In the genomic region with DNA sequence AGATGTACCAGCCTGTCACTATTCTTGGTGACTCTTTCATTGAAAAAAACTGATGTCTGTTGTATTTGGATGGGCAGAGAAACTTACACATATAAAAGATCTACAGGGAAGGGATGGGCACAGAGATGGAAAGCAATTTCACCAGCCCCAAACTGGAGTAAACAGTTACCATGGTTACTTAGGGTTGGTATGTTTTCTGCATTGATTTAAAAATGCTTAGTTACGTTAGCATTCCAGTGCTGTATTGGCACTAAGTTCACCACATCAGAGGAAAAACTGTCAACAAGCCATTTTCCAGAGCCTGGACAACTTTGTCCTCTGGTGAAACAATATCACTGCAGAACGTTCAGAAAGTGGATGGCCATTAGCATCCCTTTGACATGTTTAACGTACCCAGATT, we compare ENCODE assay signal across 1 cellular context.
A peak's percentile ranks its signal among the peaks of the same experiment; 100 is the strongest.
TF ChIP-seq lines count a peak whose summit lies in the region.

No MANE protein-coding gene starts in this region.

TF ChIP-seq in HepG2, 621 proteins besides CTCF, POLR2A, EP300 and RAD21 (continued from another document and continues in another):
- no peak for TF ChIP-seq POLR2AphosphoS2 (IDR thresholded peaks at IDR 0.05; ENCODE audit: low read depth, low read length)
- peak; percentile 18; the same call in 1 of the 2 replicates for TF ChIP-seq RFX5 (IDR thresholded peaks at IDR 0.05; ENCODE audit: low read depth, low read length)
- no peak for TF ChIP-seq ZZZ3 (CRISPR knock-in tag; IDR thresholded peaks at IDR 0.05; ENCODE audit: borderline replicate concordance)
- TF ChIP-seq, protein P1, sequence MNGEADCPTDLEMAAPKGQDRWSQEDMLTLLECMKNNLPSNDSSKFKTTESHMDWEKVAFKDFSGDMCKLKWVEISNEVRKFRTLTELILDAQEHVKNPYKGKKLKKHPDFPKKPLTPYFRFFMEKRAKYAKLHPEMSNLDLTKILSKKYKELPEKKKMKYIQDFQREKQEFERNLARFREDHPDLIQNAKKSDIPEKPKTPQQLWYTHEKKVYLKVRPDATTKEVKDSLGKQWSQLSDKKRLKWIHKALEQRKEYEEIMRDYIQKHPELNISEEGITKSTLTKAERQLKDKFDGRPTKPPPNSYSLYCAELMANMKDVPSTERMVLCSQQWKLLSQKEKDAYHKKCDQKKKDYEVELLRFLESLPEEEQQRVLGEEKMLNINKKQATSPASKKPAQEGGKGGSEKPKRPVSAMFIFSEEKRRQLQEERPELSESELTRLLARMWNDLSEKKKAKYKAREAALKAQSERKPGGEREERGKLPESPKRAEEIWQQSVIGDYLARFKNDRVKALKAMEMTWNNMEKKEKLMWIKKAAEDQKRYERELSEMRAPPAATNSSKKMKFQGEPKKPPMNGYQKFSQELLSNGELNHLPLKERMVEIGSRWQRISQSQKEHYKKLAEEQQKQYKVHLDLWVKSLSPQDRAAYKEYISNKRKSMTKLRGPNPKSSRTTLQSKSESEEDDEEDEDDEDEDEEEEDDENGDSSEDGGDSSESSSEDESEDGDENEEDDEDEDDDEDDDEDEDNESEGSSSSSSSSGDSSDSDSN (CRISPR knock-in tag; IDR thresholded peaks at IDR 0.05) = no peak
- no peak for TF ChIP-seq NR1H2 (CRISPR knock-in tag; IDR thresholded peaks at IDR 0.05; ENCODE audit: borderline replicate concordance, low read depth)
- TF ChIP-seq MYNN (CRISPR knock-in tag; IDR thresholded peaks at IDR 0.05; ENCODE audit: low read depth) = no peak
- TF ChIP-seq, protein P2, sequence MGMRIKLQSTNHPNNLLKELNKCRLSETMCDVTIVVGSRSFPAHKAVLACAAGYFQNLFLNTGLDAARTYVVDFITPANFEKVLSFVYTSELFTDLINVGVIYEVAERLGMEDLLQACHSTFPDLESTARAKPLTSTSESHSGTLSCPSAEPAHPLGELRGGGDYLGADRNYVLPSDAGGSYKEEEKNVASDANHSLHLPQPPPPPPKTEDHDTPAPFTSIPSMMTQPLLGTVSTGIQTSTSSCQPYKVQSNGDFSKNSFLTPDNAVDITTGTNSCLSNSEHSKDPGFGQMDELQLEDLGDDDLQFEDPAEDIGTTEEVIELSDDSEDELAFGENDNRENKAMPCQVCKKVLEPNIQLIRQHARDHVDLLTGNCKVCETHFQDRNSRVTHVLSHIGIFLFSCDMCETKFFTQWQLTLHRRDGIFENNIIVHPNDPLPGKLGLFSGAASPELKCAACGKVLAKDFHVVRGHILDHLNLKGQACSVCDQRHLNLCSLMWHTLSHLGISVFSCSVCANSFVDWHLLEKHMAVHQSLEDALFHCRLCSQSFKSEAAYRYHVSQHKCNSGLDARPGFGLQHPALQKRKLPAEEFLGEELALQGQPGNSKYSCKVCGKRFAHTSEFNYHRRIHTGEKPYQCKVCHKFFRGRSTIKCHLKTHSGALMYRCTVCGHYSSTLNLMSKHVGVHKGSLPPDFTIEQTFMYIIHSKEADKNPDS (CRISPR knock-in tag; IDR thresholded peaks at IDR 0.05) = no peak
- TF ChIP-seq ZFP36L2 (CRISPR knock-in tag; IDR thresholded peaks at IDR 0.05) = no peak
- no peak for TF ChIP-seq ZNF577 (CRISPR knock-in tag; IDR thresholded peaks at IDR 0.05; ENCODE audit: borderline replicate concordance, low read depth)
- no peak for TF ChIP-seq ZNF101 (CRISPR knock-in tag; IDR thresholded peaks at IDR 0.05; ENCODE audit: borderline replicate concordance, low read depth)
- no peak for TF ChIP-seq HDAC1 (CRISPR knock-in tag; IDR thresholded peaks at IDR 0.05)
- TF ChIP-seq ZNF17 (CRISPR knock-in tag; IDR thresholded peaks at IDR 0.05) = no peak
- TF ChIP-seq ZNF773 (CRISPR knock-in tag; IDR thresholded peaks at IDR 0.05; ENCODE audit: borderline replicate concordance) = no peak
- no peak for TF ChIP-seq MZF1 (CRISPR knock-in tag; IDR thresholded peaks at IDR 0.05; ENCODE audit: borderline replicate concordance)
- peak; percentile 80 for TF ChIP-seq RFX1 (IDR thresholded peaks at IDR 0.05)
- TF ChIP-seq TCF7L2 (IDR thresholded peaks at IDR 0.05; ENCODE audit: low read depth, low read length) = no peak
- no peak for TF ChIP-seq KLF11 (CRISPR knock-in tag; IDR thresholded peaks at IDR 0.05)
- no peak for TF ChIP-seq SNAPC2 (CRISPR knock-in tag; IDR thresholded peaks at IDR 0.05)
- TF ChIP-seq TOE1 (CRISPR knock-in tag; IDR thresholded peaks at IDR 0.05) = no peak
- TF ChIP-seq ZNF761 (CRISPR knock-in tag; conservative IDR thresholded peaks at IDR 0.05) = no peak
- no peak for TF ChIP-seq ZNF598 (CRISPR knock-in tag; IDR thresholded peaks at IDR 0.05; ENCODE audit: borderline replicate concordance)
- no peak for TF ChIP-seq CC2D1A (CRISPR knock-in tag; IDR thresholded peaks at IDR 0.05)
- TF ChIP-seq HOXA7 (CRISPR knock-in tag; IDR thresholded peaks at IDR 0.05) = no peak
- no peak for TF ChIP-seq CCAR2 (optimal IDR thresholded peaks at IDR 0.05; ENCODE audit: low read depth, low read length)
- TF ChIP-seq TFDP2 (CRISPR knock-in tag; IDR thresholded peaks at IDR 0.05) = no peak
- TF ChIP-seq ZNF333 (CRISPR knock-in tag; IDR thresholded peaks at IDR 0.05; ENCODE audit: borderline replicate concordance) = no peak
- TF ChIP-seq ZIK1 (CRISPR knock-in tag; IDR thresholded peaks at IDR 0.05; ENCODE audit: borderline replicate concordance, low read depth) = no peak
- TF ChIP-seq, protein P3, sequence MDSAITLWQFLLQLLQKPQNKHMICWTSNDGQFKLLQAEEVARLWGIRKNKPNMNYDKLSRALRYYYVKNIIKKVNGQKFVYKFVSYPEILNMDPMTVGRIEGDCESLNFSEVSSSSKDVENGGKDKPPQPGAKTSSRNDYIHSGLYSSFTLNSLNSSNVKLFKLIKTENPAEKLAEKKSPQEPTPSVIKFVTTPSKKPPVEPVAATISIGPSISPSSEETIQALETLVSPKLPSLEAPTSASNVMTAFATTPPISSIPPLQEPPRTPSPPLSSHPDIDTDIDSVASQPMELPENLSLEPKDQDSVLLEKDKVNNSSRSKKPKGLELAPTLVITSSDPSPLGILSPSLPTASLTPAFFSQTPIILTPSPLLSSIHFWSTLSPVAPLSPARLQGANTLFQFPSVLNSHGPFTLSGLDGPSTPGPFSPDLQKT (CRISPR knock-in tag; IDR thresholded peaks at IDR 0.05; ENCODE audit: borderline replicate concordance) = no peak
- no peak for TF ChIP-seq ZMYM3 (CRISPR knock-in tag; IDR thresholded peaks at IDR 0.05)
- TF ChIP-seq, protein P4, sequence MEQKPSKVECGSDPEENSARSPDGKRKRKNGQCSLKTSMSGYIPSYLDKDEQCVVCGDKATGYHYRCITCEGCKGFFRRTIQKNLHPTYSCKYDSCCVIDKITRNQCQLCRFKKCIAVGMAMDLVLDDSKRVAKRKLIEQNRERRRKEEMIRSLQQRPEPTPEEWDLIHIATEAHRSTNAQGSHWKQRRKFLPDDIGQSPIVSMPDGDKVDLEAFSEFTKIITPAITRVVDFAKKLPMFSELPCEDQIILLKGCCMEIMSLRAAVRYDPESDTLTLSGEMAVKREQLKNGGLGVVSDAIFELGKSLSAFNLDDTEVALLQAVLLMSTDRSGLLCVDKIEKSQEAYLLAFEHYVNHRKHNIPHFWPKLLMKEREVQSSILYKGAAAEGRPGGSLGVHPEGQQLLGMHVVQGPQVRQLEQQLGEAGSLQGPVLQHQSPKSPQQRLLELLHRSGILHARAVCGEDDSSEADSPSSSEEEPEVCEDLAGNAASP (CRISPR knock-in tag; IDR thresholded peaks at IDR 0.05; ENCODE audit: borderline replicate concordance) = no peak
- no peak for TF ChIP-seq ZFAT (CRISPR knock-in tag; conservative IDR thresholded peaks at IDR 0.05)
- TF ChIP-seq MED8 (CRISPR knock-in tag; IDR thresholded peaks at IDR 0.05; ENCODE audit: insufficient replicate concordance) = no peak
- no peak for TF ChIP-seq BRCA1 (CRISPR knock-in tag; IDR thresholded peaks at IDR 0.05)
- TF ChIP-seq WIZ (CRISPR knock-in tag; IDR thresholded peaks at IDR 0.05) = no peak
- no peak for TF ChIP-seq ZNF557 (CRISPR knock-in tag; IDR thresholded peaks at IDR 0.05)
- TF ChIP-seq, protein P5, sequence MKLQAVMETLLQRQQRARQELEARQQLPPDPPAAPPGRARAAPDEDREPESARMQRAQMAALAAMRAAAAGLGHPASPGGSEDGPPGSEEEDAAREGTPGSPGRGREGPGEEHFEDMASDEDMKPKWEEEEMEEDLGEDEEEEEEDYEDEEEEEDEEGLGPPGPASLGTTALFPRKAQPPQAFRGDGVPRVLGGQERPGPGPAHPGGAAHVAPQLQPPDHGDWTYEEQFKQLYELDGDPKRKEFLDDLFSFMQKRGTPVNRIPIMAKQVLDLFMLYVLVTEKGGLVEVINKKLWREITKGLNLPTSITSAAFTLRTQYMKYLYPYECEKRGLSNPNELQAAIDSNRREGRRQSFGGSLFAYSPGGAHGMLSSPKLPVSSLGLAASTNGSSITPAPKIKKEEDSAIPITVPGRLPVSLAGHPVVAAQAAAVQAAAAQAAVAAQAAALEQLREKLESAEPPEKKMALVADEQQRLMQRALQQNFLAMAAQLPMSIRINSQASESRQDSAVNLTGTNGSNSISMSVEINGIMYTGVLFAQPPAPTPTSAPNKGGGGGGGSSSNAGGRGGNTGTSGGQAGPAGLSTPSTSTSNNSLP (IDR thresholded peaks at IDR 0.05; ENCODE audit: low read depth, low read length) = 0 out of 2 replicates have a peak, but pooled peaks have one; percentile 25
- no peak for TF ChIP-seq ZNF782 (CRISPR knock-in tag; IDR thresholded peaks at IDR 0.05; ENCODE audit: borderline replicate concordance)
- TF ChIP-seq HMGXB3 (CRISPR knock-in tag; IDR thresholded peaks at IDR 0.05; ENCODE audit: borderline replicate concordance) = no peak
- TF ChIP-seq MAFK (conservative IDR thresholded peaks at IDR 0.05 in 1 of 2, IDR thresholded peaks at IDR 0.05 in 1 of 2; ENCODE audit: low read length in 2 of 2) = peak; percentile 30 to 55; a peak in 2 of 4 replicates
- TF ChIP-seq IRX3 (CRISPR knock-in tag; IDR thresholded peaks at IDR 0.05; ENCODE audit: borderline replicate concordance, low read depth) = no peak
- TF ChIP-seq MAZ (IDR thresholded peaks at IDR 0.05; ENCODE audit: borderline replicate concordance, low read depth, low read length) = no peak
- TF ChIP-seq MAZ (CRISPR knock-in tag; IDR thresholded peaks at IDR 0.05; ENCODE audit: low read depth) = no peak
- no peak for TF ChIP-seq TP53 (CRISPR knock-in tag; conservative IDR thresholded peaks at IDR 0.05)
- no peak for TF ChIP-seq ZNF619 (CRISPR knock-in tag; IDR thresholded peaks at IDR 0.05)
- TF ChIP-seq ZNF432 (CRISPR knock-in tag; IDR thresholded peaks at IDR 0.05; ENCODE audit: borderline replicate concordance) = no peak
- TF ChIP-seq SMAD3 (CRISPR knock-in tag; IDR thresholded peaks at IDR 0.05) = no peak
- peak; percentile 62 for TF ChIP-seq TEAD3 (CRISPR knock-in tag; optimal IDR thresholded peaks at IDR 0.05; ENCODE audit: borderline replicate concordance)
- peak; percentile 50 for TF ChIP-seq MAFF (IDR thresholded peaks at IDR 0.05; ENCODE audit: low read depth, low read length)
- TF ChIP-seq, protein P6, sequence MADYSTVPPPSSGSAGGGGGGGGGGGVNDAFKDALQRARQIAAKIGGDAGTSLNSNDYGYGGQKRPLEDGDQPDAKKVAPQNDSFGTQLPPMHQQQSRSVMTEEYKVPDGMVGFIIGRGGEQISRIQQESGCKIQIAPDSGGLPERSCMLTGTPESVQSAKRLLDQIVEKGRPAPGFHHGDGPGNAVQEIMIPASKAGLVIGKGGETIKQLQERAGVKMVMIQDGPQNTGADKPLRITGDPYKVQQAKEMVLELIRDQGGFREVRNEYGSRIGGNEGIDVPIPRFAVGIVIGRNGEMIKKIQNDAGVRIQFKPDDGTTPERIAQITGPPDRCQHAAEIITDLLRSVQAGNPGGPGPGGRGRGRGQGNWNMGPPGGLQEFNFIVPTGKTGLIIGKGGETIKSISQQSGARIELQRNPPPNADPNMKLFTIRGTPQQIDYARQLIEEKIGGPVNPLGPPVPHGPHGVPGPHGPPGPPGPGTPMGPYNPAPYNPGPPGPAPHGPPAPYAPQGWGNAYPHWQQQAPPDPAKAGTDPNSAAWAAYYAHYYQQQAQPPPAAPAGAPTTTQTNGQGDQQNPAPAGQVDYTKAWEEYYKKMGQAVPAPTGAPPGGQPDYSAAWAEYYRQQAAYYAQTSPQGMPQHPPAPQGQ (CRISPR knock-in tag; IDR thresholded peaks at IDR 0.05; ENCODE audit: borderline replicate concordance) = no peak
- no peak for TF ChIP-seq SOX5 (CRISPR knock-in tag; IDR thresholded peaks at IDR 0.05; ENCODE audit: borderline replicate concordance)
- TF ChIP-seq ZNF564 (CRISPR knock-in tag; IDR thresholded peaks at IDR 0.05) = no peak
